In genomic region chr19:35229601-35230000, GRCh38 we compare ENCODE assay signal across 30 cellular contexts. TPM values are rescaled to one million over a fixed set of nuclear protein-coding genes. Genes with fewer than 3 reads are reported as not detected.
"Had no signal": no experiment of that assay in that cellular context is flagged by ENCODE, and none has a peak within 500 bp of the region (broad histone marks: within the 10 kb centered on the region; RNA-seq: fewer than 3 reads in every experiment).

No MANE protein-coding gene starts in this region.

- H3K9me3 ChIP-seq: body of pancreas, SJCRH30, tibial artery, uterus had no signal

- H3K27ac Mint-ChIP-seq: activated CD4-positive, alpha-beta T cell treated with anti-CD3 and anti-CD28 coated beads, Interleukin-2, amount 10 ng/mL, durations not matched to agents 7 days and 5 days; activated T-helper 17 cell treated with anti-CD3 and anti-CD28 coated beads, Interleukin-2, amount 50 U/mL, for 72 hours; dendritic cell treated with granulocyte-macrophage colony-stimulating factor and Interleukin-4, amounts not matched to agents 40 ng/mL and 50 ng/mL, for 4 days; memory B cell; T-cell; T-helper 2 cell treated with Interferon-gamma antibody and Interleukin-4, amounts not matched to agents 5 μg/mL and 100 μg/mL, for 36 hours had no signal

- H3K36me3 Mint-ChIP-seq: memory B cell, T-cell had no signal

- H3K27ac ChIP-seq: body of pancreas, hepatocyte, sigmoid colon, SJCRH30, tibial artery, uterus, VCaP had no signal

- H3K27me3 ChIP-seq: body of pancreas, hepatocyte, uterus had no signal

- H3K4me1 ChIP-seq: body of pancreas, sigmoid colon, SJCRH30, tibial artery, uterus had no signal

- H3K4me3 ChIP-seq: body of pancreas, hepatocyte, sigmoid colon, SJCRH30, tibial artery, uterus had no signal

- ATAC-seq: activated CD4-positive, CD25-positive, alpha-beta regulatory T cell treated with anti-CD3 and anti-CD28 coated beads, Interleukin-2, amount 50 U/mL, for 24 hours; activated T-helper 17 cell treated with anti-CD3 and anti-CD28 coated beads, Interleukin-2, amount 50 U/mL, for 72 hours; body of pancreas; esophagus mucosa; T-cell had no signal

- H3K4me1 Mint-ChIP-seq: immature natural killer cell had no signal

- H3K9me3 Mint-ChIP-seq: activated T-helper 17 cell treated with anti-CD3 and anti-CD28 coated beads, Interleukin-2, amount 50 U/mL, for 72 hours; dendritic cell treated with granulocyte-macrophage colony-stimulating factor and Interleukin-4, amounts not matched to agents 40 ng/mL and 50 ng/mL, for 4 days; immature natural killer cell; memory B cell; T-cell; T-helper 2 cell treated with Interferon-gamma antibody and Interleukin-4, amounts not matched to agents 5 μg/mL and 100 μg/mL, for 36 hours had no signal

- DNase-seq: activated CD4-positive, alpha-beta T cell treated with anti-CD3 and anti-CD28 coated beads, Interleukin-2, amount 10 ng/mL, durations not matched to agents 7 days and 5 days; activated naive CD4-positive, alpha-beta T cell treated with anti-CD3 and anti-CD28 coated beads, Interleukin-2, amount 50 U/mL, for 16 hours; anterior cingulate cortex; body of pancreas; effector CD8-positive, alpha-beta T cell; glutamatergic neuron; immature natural killer cell; occipital lobe; sigmoid colon; SJCRH30; stimulated activated CD4-positive, alpha-beta T cell treated with anti-CD3 and anti-CD28 coated beads, Interleukin-2, amount 100 ng/mL, for 48 hours; stimulated activated naive CD4-positive, alpha-beta T cell treated with Interleukin-2 at 50 U/mL for 16 hours; substantia nigra; tibial artery; uterus had no signal

- H3K36me3 ChIP-seq: sigmoid colon, SJCRH30, tibial artery, uterus had no signal

- H3K27me3 Mint-ChIP-seq: activated CD4-positive, alpha-beta T cell treated with anti-CD3 and anti-CD28 coated beads, Interleukin-2, amount 10 ng/mL, durations not matched to agents 7 days and 5 days; activated T-helper 17 cell treated with anti-CD3 and anti-CD28 coated beads, Interleukin-2, amount 50 U/mL, for 72 hours; T-cell had no signal

- H3K4me3 Mint-ChIP-seq: activated CD4-positive, alpha-beta T cell treated with anti-CD3 and anti-CD28 coated beads, Interleukin-2, amount 10 ng/mL, durations not matched to agents 7 days and 5 days; activated T-helper 17 cell treated with anti-CD3 and anti-CD28 coated beads, Interleukin-2, amount 50 U/mL, for 72 hours; dendritic cell treated with granulocyte-macrophage colony-stimulating factor and Interleukin-4, amounts not matched to agents 40 ng/mL and 50 ng/mL, for 4 days; immature natural killer cell; memory B cell; T-cell; T-helper 2 cell treated with Interferon-gamma antibody and Interleukin-4, amounts not matched to agents 5 μg/mL and 100 μg/mL, for 36 hours had no signal

RNA-seq across cellular contexts. Expression of gene FAM187B, which starts 1.1 kb away (rescaled TPM):
- total RNA-seq: activated CD4-positive, alpha-beta T cell treated with anti-CD3 and anti-CD28 coated beads, Interleukin-2, amount 10 ng/mL, durations not matched to agents 7 days and 5 days; body of pancreas; cardiac septum; chondrocyte; esophagus mucosa; frontal cortex; hepatocyte; lower leg skin; myocyte; occipital lobe; renal cortical epithelial cell; sigmoid colon; SJCRH30; T-cell had no signal

RNA-seq across cellular contexts. Expression of gene HAMP, which starts 52.7 kb away (rescaled TPM):
- total RNA-seq: body of pancreas, cardiac septum, chondrocyte, esophagus mucosa, frontal cortex, lower leg skin, myocyte, occipital lobe had no signal
